29 cellular contexts compared by ENCODE assay signal in the genomic region with DNA sequence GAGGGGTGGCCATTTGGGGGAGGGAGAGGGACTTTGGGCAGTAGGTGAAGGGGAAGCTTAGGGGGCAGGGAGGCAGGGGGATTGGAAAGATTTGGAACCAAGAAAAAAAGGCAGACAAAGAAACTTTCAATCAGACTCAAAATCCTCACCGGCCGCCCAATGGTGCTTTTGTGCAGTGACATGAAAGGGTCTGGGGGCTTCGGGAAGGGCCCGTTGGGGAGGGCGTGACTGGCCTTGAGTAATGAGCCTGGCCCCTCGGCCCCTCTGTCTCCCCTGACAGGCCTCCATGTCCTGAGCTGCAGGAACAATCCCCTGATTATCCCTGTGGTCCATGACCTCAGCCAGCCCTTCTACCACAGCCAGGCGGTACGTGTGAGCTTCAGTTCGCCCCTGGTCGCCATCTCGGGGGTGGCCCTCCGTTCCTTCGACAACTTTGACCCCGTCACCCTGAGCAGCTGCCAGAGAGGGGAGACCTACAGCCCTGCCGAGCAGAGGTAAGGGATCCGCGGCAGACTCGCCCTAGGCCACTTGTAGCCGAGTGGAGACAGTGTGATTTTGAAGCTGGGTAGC.
"Had no signal": no experiment of that assay in that cellular context is flagged by ENCODE, and none has a peak within 500 bp of the region (broad histone marks: within the 10 kb centered on the region; RNA-seq: fewer than 3 reads in every experiment).

No MANE protein-coding gene starts in this region.

- H3K27ac ChIP-seq: ascending aorta, body of pancreas, KMS-11, SJSA1 had no signal

- H3K27me3 ChIP-seq: ascending aorta, body of pancreas, MG63, SJSA1 had no signal

- H3K9me3 Mint-ChIP-seq: activated naive CD4-positive, alpha-beta T cell treated with anti-CD3 and anti-CD28 coated beads, Interleukin-2, amount 50 U/mL, for 72 hours; activated naive CD8-positive, alpha-beta T cell treated with anti-CD3 and anti-CD28 coated beads, Interleukin-2, amount 50 U/mL, for 24 hours; T-helper 2 cell treated with Interferon-gamma antibody and Interleukin-4, amounts not matched to agents 5 μg/mL and 100 μg/mL, for 36 hours; WTC11 had no signal

- DNase-seq: activated CD4-positive, alpha-beta T cell treated with anti-CD3 and anti-CD28 coated beads for 48 hours; activated CD4-positive, alpha-beta T cell treated with anti-CD3 and anti-CD28 coated beads, Interleukin-2, amount 50 U/mL, for 4 hours; activated CD4-positive, CD25-positive, alpha-beta regulatory T cell treated with anti-CD3 and anti-CD28 coated beads, Interleukin-2, amount 50 U/mL, for 72 hours; activated CD8-positive, alpha-beta memory T cell treated with anti-CD3 and anti-CD28 coated beads, Interleukin-2, amount 50 U/mL, for 48 hours; activated CD8-positive, alpha-beta T cell treated with anti-CD3 and anti-CD28 coated beads, Interleukin-2, amount 10 ng/mL, durations not matched to agents 7 days and 5 days; activated naive CD4-positive, alpha-beta T cell; activated naive CD8-positive, alpha-beta T cell treated with anti-CD3 and anti-CD28 coated beads, Interleukin-2, amount 50 U/mL, for 24 hours; activated T-cell treated with anti-CD3 and anti-CD28 coated beads, Interleukin-2, amount 50 U/mL, for 1 hour; amniotic stem cell; body of pancreas; MG63; NCI-H1105; NCI-H1436; NCI-H1694 treated with DMSO at 0.1 percent for 48 hours; NCI-H2029 treated with DMSO at 0.1 percent for 48 hours; NCI-H345; NCI-H510A; NCI-H526 treated with DMSO at 0.1 percent for 48 hours; NCI-H82; RPMI8226; SW 1271 had no signal

- ATAC-seq: activated CD8-positive, alpha-beta T cell treated with anti-CD3 and anti-CD28 coated beads, Interleukin-2, amount 10 ng/mL, durations not matched to agents 7 days and 5 days; activated naive CD4-positive, alpha-beta T cell treated with anti-CD3 and anti-CD28 coated beads, Interleukin-2, amount 50 U/mL, for 72 hours; activated naive CD8-positive, alpha-beta T cell treated with anti-CD3 and anti-CD28 coated beads, Interleukin-2, amount 50 U/mL, for 24 hours; body of pancreas; Right ventricle myocardium inferior; SK-N-SH treated with all-trans-retinoic acid at 6 μM for 48 hours; WTC11 had no signal

- H3K4me1 ChIP-seq: ascending aorta had no signal

- H3K36me3 Mint-ChIP-seq: activated naive CD4-positive, alpha-beta T cell treated with anti-CD3 and anti-CD28 coated beads, Interleukin-2, amount 50 U/mL, for 72 hours; WTC11 had no signal

- H3K4me3 Mint-ChIP-seq: activated CD8-positive, alpha-beta T cell treated with anti-CD3 and anti-CD28 coated beads, Interleukin-2, amount 10 ng/mL, durations not matched to agents 7 days and 5 days; activated naive CD8-positive, alpha-beta T cell treated with anti-CD3 and anti-CD28 coated beads, Interleukin-2, amount 50 U/mL, for 24 hours; T-helper 2 cell treated with Interferon-gamma antibody and Interleukin-4, amounts not matched to agents 5 μg/mL and 100 μg/mL, for 36 hours; WTC11 had no signal

- H3K9me3 ChIP-seq: ascending aorta, body of pancreas, MG63, SJSA1 had no signal

- H3K4me2 ChIP-seq: KMS-11 had no signal

- H3K36me3 ChIP-seq: MG63 had no signal

- H3K4me1 Mint-ChIP-seq: activated naive CD8-positive, alpha-beta T cell treated with anti-CD3 and anti-CD28 coated beads, Interleukin-2, amount 50 U/mL, for 24 hours had no signal

- H3K9ac ChIP-seq: KMS-11 had no signal

- H3K4me3 ChIP-seq: ascending aorta, body of pancreas, MG63, SJSA1 had no signal

- H3K27ac Mint-ChIP-seq: activated CD8-positive, alpha-beta T cell treated with anti-CD3 and anti-CD28 coated beads, Interleukin-2, amount 10 ng/mL, durations not matched to agents 7 days and 5 days; activated naive CD4-positive, alpha-beta T cell treated with anti-CD3 and anti-CD28 coated beads, Interleukin-2, amount 50 U/mL, for 72 hours; activated naive CD8-positive, alpha-beta T cell treated with anti-CD3 and anti-CD28 coated beads, Interleukin-2, amount 50 U/mL, for 24 hours; T-helper 2 cell treated with Interferon-gamma antibody and Interleukin-4, amounts not matched to agents 5 μg/mL and 100 μg/mL, for 36 hours; WTC11 had no signal
